In the genomic region with DNA sequence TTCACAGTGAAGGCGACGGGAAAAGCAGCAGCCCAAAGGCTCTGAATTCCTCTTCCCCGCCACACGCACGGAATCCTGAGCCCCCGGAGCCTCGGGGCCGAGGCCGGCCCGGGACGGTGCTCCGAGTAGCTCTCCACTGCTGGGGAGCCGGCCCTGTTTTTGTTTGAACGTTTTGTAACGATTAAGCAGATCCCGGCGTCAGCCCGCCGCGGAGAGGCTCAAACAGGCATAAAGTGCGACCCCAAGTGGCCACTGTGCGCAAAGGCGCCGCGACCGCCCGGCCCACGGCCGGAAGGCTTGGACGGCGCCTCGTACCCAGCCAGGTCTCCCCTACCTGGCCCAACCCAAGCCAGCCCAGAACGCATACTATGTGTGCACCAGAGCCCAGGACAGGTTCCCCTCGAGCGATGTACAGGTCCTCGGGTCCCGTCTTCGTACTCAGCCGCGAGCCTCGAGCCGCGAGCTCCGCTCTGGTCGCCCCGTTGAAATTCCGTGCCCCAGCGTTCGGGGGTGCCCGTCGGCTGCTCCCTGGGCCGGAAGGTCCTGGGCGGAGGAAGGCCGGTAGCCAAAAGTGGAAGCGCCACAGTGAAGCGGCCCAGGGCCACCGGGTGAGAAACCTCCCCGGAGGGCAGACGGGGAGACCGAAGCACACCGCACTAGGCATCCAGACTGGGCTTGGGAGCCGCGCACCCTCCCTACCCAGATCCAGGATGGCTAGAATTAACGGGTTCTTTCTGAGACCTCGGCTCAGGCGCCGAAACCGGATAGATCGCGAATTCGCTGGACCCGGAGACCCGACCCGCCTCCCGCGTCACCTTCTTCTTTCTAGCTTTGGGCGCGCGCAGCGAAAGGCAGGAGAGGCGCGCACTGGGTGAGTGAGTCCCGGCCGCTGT, we compare ENCODE assay signal across 8 cellular contexts.
DNase-seq lines count a peak whose midpoint lies in the region; ATAC-seq lines count a peak whose summit lies in the region.

No MANE protein-coding gene starts in this region.

- H3K36me3 Mint-ChIP-seq in effector memory CD8-positive, alpha-beta T cell (ENCODE audit: insufficient read depth): peaks cover 11% of the 10 kb centered on the region
- H3K36me3 Mint-ChIP-seq in memory B cell: no peaks in the 10 kb centered on the region

- ATAC-seq in HG03097 (IDR thresholded peaks at IDR 0.05; ENCODE audit: low FRiP score, unreplicated experiment) (peak; percentile 70), memory B cell (ENCODE audit: low read depth) (peak; percentile 68)
- ATAC-seq in effector memory CD8-positive, alpha-beta T cell (replicated peaks): peak; percentile 54

- H3K27me3 Mint-ChIP-seq in effector memory CD8-positive, alpha-beta T cell: peaks cover 67 to 95% of the 10 kb centered on the region in 2 donors
- H3K27me3 Mint-ChIP-seq in memory B cell: peaks cover 20% of the 10 kb centered on the region

- H3K27ac Mint-ChIP-seq in effector memory CD8-positive, alpha-beta T cell: no peak overlapping the region
- H3K27ac Mint-ChIP-seq in memory B cell: no peak overlapping the region

- H3K4me1 Mint-ChIP-seq in effector memory CD8-positive, alpha-beta T cell (ENCODE audit: low read depth in 2 of 2): peaks cover 11 to 15% of the 10 kb centered on the region in 2 donors
- peaks cover 11% of the 10 kb centered on the region for H3K4me1 Mint-ChIP-seq in memory B cell

- peak; percentile 20 to 50 for DNase-seq in NCI-H2081 (lab: John Stamatoyannopoulos, UW)
- no peak for DNase-seq in NCI-H2081 treated with DMSO at 0.1 percent for 48 hours (lab: John Stamatoyannopoulos, UW)
- DNase-seq in NCI-H510A (lab: John Stamatoyannopoulos, UW): peak; percentile 75
- DNase-seq in activated CD8-positive, alpha-beta memory T cell treated with anti-CD3 and anti-CD28 coated beads for 1 hour (ENCODE audit: extremely low read depth in 1 of 2, low read depth in 1 of 2): peak; percentile 2 to 29
- peak; percentile 52 to 54 (median 53) for DNase-seq in effector memory CD8-positive, alpha-beta T cell
- DNase-seq in memory B cell (ENCODE audit: low spot score in 2 of 2): peak; percentile 73 to 79
- DNase-seq in stimulated activated CD8-positive, alpha-beta memory T cell treated with anti-CD3 and anti-CD28 coated beads, Interleukin-15, amount 100 ng/mL, for 1 hour (ENCODE audit: low read depth): peak; percentile 19

- H3K4me3 Mint-ChIP-seq in effector memory CD8-positive, alpha-beta T cell: peak overlapping the region; percentile 85
- peak overlapping the region; percentile 87 for H3K4me3 Mint-ChIP-seq in memory B cell

- no peaks in the 10 kb centered on the region for H3K9me3 Mint-ChIP-seq in effector memory CD8-positive, alpha-beta T cell
- H3K9me3 Mint-ChIP-seq in memory B cell: no peaks in the 10 kb centered on the region
